In the genomic region with DNA sequence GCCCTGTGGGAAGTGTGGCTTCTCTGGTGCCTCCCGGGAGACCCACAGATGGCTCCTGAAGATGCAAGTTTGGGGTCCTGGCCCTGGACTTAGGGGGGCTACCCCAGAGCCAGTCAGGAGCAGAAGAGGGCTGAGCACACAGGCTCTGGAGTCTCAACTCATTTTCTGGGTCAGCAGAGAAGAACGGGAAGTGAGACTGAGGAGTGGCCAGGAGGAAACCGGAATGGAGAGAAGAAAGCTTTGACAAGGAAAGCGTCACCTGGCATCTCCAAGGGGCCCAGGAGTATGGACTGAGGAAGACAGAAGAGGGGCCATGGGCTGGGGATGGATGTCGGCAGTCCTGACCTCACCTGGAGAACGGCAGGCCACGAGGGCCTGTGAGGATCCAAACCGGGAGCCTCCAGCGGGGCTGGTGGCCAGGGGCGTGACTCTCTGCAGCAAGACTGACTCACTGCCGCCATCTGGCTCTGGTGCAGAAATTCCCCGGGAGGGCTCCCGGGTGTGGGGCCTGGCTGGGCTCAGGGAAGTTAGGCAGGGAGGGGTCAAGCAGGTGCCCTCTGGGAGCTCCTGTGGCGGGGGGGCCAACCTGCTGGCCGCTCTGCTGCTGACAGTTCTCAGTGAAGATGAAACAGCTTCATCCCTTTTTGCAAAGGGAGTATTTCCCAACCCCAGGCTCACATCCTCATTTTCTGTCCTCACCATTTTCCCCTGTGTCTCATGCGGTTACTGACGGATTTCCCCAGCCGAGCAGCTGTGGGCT, we compare ENCODE assay signal across 9 cellular contexts. TPM values are rescaled to one million over a fixed set of nuclear protein-coding genes. Genes with fewer than 3 reads are reported as not detected.
DNase-seq lines count a peak whose midpoint lies in the region; ATAC-seq, FAIRE-seq and TF ChIP-seq lines count a peak whose summit lies in the region.
"Had no signal": no experiment of that assay in that cellular context is flagged by ENCODE, and none has a peak within 500 bp of the region (broad histone marks: within the 10 kb centered on the region; RNA-seq: fewer than 3 reads in every experiment).

No MANE protein-coding gene starts in this region.

- H3K4me3 Mint-ChIP-seq in MCF 10A (ENCODE audit: unreplicated experiment), result no peak overlapping the region
- H3K4me3 Mint-ChIP-seq: activated naive CD4-positive, alpha-beta T cell treated with anti-CD3 and anti-CD28 coated beads for 36 hours had no signal

- H3K4me2 ChIP-seq in HepG2 (ENCODE audit: low read depth, low read length), result no peak overlapping the region

- H3K36me3 Mint-ChIP-seq in MCF 10A (ENCODE audit: insufficient read depth, unreplicated experiment), result peaks cover 71% of the 10 kb centered on the region

- H3K27me3 ChIP-seq in breast epithelium, result no peaks in the 10 kb centered on the region
- H3K27me3 ChIP-seq in brain microvascular endothelial cell (replicated peaks), result no peaks in the 10 kb centered on the region
- no peaks in the 10 kb centered on the region for H3K27me3 ChIP-seq in HepG2 (ENCODE audit: control insufficient read depth in 1 of 2, insufficient read depth in 2 of 2, low read length in 2 of 2)
- no peaks in the 10 kb centered on the region for H3K27me3 ChIP-seq in aorta (ENCODE audit: control insufficient read depth in 1 of 2, insufficient read depth in 2 of 2, low read length in 1 of 2)

- no peaks in the 10 kb centered on the region for H3K79me2 ChIP-seq in HepG2 (ENCODE audit: insufficient read depth, low read length)

- H3K4me1 Mint-ChIP-seq in MCF 10A (ENCODE audit: insufficient read depth, unreplicated experiment), result peaks cover 5% of the 10 kb centered on the region

- H3K27me3 Mint-ChIP-seq in MCF 10A (ENCODE audit: insufficient read depth, unreplicated experiment), result no peaks in the 10 kb centered on the region

- TF ChIP-seq POLR2A in breast epithelium (IDR thresholded peaks at IDR 0.05), result no peak
- TF ChIP-seq POLR2A in HepG2 (IDR thresholded peaks at IDR 0.05; ENCODE audit: insufficient read depth in 1 of 2, low read depth in 2 of 2, low read length in 2 of 2), result no peak

- CTCF ChIA-PET in MCF 10A (lab: Yijun Ruan, JAX), result interaction anchor here (1.0 kb wide), 2 partner anchors 17 to 20 kb away, joined by 3 to 4 read pairs; no protein-coding TSS in a partner anchor
- CTCF ChIA-PET in HepG2 (lab: Yijun Ruan, JAX; ENCODE audit: low intra/inter-chr PET ratio, low total read pairs), result no interaction called here

- no peak overlapping the region for H2AFZ ChIP-seq in HepG2 (ENCODE audit: low read length)

- no peak for FAIRE-seq in HepG2 (lab: Jason Lieb, UNC)

- DNase-seq in MCF 10A (ENCODE audit: unreplicated experiment), result peak; percentile 57
- DNase-seq in breast epithelium (ENCODE audit: low spot score in 2 of 2), result no peak
- DNase-seq in brain microvascular endothelial cell, result no peak
- DNase-seq in HepG2 (ENCODE audit: low spot score), result no peak
- DNase-seq in aorta, result peak in 1 of 2 donors; percentile 72
- no peak for DNase-seq in NCI-H2081 (lab: John Stamatoyannopoulos, UW)
- DNase-seq in NAMALWA (ENCODE audit: low spot score), result no peak
- DNase-seq: activated naive CD4-positive, alpha-beta T cell treated with anti-CD3 and anti-CD28 coated beads for 36 hours had no signal

- POLR2A ChIA-PET in MCF 10A (lab: Yijun Ruan, JAX) (interaction anchor here (1.6 kb wide), 1 partner anchor 24 kb away, joined by 5 read pairs; the partner anchor contains the start of gene DAGLB), HepG2 (lab: Yijun Ruan, JAX) (no interaction called here)

- intact Hi-C loops in MCF 10A (cut with micrococcal nuclease) (no loop called here), breast epithelium (cut with DNase I; ENCODE audit: low total_unique reads) (no loop called here), HepG2 (cut with micrococcal nuclease; ENCODE audit: unreplicated experiment) (no loop called here), aorta (cut with DNase I) (no loop called here)

- H3K4me1 ChIP-seq in breast epithelium, result no peaks in the 10 kb centered on the region
- H3K4me1 ChIP-seq in HepG2 (ENCODE audit: insufficient read depth, low read length), result no peaks in the 10 kb centered on the region
- no peaks in the 10 kb centered on the region for H3K4me1 ChIP-seq in aorta (ENCODE audit: control insufficient read depth in 1 of 2, insufficient read depth in 2 of 2, low read length in 2 of 2)

- H3K4me3 ChIP-seq in breast epithelium (no peak overlapping the region), brain microvascular endothelial cell (ENCODE audit: low read depth, low read length) (no peak overlapping the region), HepG2 (replicated peaks in 1 of 3; ENCODE audit: insufficient read depth in 1 of 3, low read depth in 2 of 3, low read length in 3 of 3) (no peak overlapping the region), aorta (ENCODE audit: low read length in 2 of 2) (no peak overlapping the region)

- H4K20me1 ChIP-seq in HepG2 (ENCODE audit: insufficient read depth, low read length), result no peaks in the 10 kb centered on the region

- H3K27ac Mint-ChIP-seq in MCF 10A (ENCODE audit: low read depth, unreplicated experiment), result peak overlapping the region; percentile 34
- H3K27ac Mint-ChIP-seq: activated naive CD4-positive, alpha-beta T cell treated with anti-CD3 and anti-CD28 coated beads for 36 hours had no signal

- H3K9me3 Mint-ChIP-seq in MCF 10A (ENCODE audit: unreplicated experiment), result no peaks in the 10 kb centered on the region
- H3K9me3 Mint-ChIP-seq: activated naive CD4-positive, alpha-beta T cell treated with anti-CD3 and anti-CD28 coated beads for 36 hours had no signal

- TF ChIP-seq EP300 in HepG2 (IDR thresholded peaks at IDR 0.05; ENCODE audit: low read depth in 2 of 2, low read length in 2 of 2) (no peak), HepG2 (CRISPR knock-in tag; IDR thresholded peaks at IDR 0.05; ENCODE audit: borderline replicate concordance) (no peak)

- in situ Hi-C loops in brain microvascular endothelial cell (cut with HindIII; ENCODE audit: low pct_ligation_motif_present, low sequenced_read_pairs), result no loop called here
- in situ Hi-C loops in HepG2 (cut with HindIII; ENCODE audit: extremely low pct_ligation_motif_present, low pct_unique_long_range_greater_than_20kb), result no loop called here

- H3K27ac ChIP-seq in breast epithelium (peak overlapping the region in 1 of 2 donors; percentile 2), brain microvascular endothelial cell (no peak overlapping the region), HepG2 (ENCODE audit: extremely low read length, insufficient read depth, low read length) (no peak overlapping the region), aorta (ENCODE audit: low read depth in 1 of 2, low read length in 2 of 2) (no peak overlapping the region)

- H3K9ac ChIP-seq in HepG2 (ENCODE audit: insufficient read depth, low read depth, low read length), result no peak overlapping the region

- no peak for TF ChIP-seq RAD21 in HepG2 (CRISPR knock-in tag; IDR thresholded peaks at IDR 0.05)

- TF ChIP-seq CTCF in MCF 10A (IDR thresholded peaks at IDR 0.05; ENCODE audit: unreplicated experiment), result peak; percentile 19
- no peak for TF ChIP-seq CTCF in breast epithelium (IDR thresholded peaks at IDR 0.05)
- peak; percentile 29 for TF ChIP-seq CTCF in brain microvascular endothelial cell (IDR thresholded peaks at IDR 0.05; ENCODE audit: low read depth, low read length, missing control alignments)
- no peak; the same call in 1 of the 2 replicates for TF ChIP-seq CTCF in HepG2 (CRISPR knock-in tag; IDR thresholded peaks at IDR 0.05)

- no peaks in the 10 kb centered on the region for H3K36me3 ChIP-seq in breast epithelium
- H3K36me3 ChIP-seq in brain microvascular endothelial cell (replicated peaks), result peaks cover 67% of the 10 kb centered on the region
- H3K36me3 ChIP-seq in HepG2 (replicated peaks in 1 of 2; ENCODE audit: control insufficient read depth in 1 of 2, insufficient read depth in 2 of 2, low read length in 2 of 2), result peaks cover 12 to 37% of the 10 kb centered on the region in 2 experiments; a peak in 4 of 5 replicates
- peaks cover 0 to 1% of the 10 kb centered on the region in 2 donors for H3K36me3 ChIP-seq in aorta (ENCODE audit: control insufficient read depth in 1 of 2, insufficient read depth in 2 of 2, low read length in 1 of 2)

- BruUV-seq in MCF 10A (replicated peaks; lab: Mats Ljungman, UMichigan) (no TSS peak), HepG2 (replicated peaks; lab: Mats Ljungman, UMichigan) (no TSS peak)

- H3K9me3 ChIP-seq in breast epithelium (no peaks in the 10 kb centered on the region), HepG2 (ENCODE audit: low read length) (no peaks in the 10 kb centered on the region), aorta (ENCODE audit: control insufficient read depth, low read length) (no peaks in the 10 kb centered on the region)

- peak; percentile 54 for ATAC-seq in HepG2
- peak; percentile 6 for ATAC-seq in aorta (ENCODE audit: low FRiP score)
- no peak for ATAC-seq in HG02588 (IDR thresholded peaks at IDR 0.05; ENCODE audit: unreplicated experiment)

- WGBS in HepG2 (ENCODE audit: low lambda C conversion rate), result 91% methylated on average over 10 of the region's 18 CpGs
- 83% methylated on average over 17 to 18 of the region's 18 CpGs for WGBS in aorta, 2 donors

RNA-seq across cellular contexts. Expression of gene DAGLB, which starts 23.6 kb away (rescaled TPM):
- total RNA-seq in MCF 10A (2022) (28.9 and 29.5 TPM in 2 replicates), breast epithelium (10 to 100 TPM; 15.4 to 18.0 (median 17.6) TPM), HepG2 (2016; rRNA removed; fragmentation: Illumina TruSeq; extraction: Trizol) (3.6 and 7.9 TPM in 2 replicates), aorta (10 to 100 TPM; 15.5 to 19.7 TPM)
- total RNA-seq in HepG2 (2016; cell fraction: cytosol; rRNA removed; fragmentation: Illumina TruSeq; extraction: Trizol; ENCODE audit: low read depth), result 6.4 and 7.1 TPM in 2 replicates
- 3.1 and 7.2 TPM in 2 replicates for total RNA-seq in HepG2 (2016; cell fraction: insoluble cytoplasmic fraction; rRNA removed; fragmentation: Illumina TruSeq; extraction: Trizol)
- 4.0 and 4.5 TPM in 2 replicates for total RNA-seq in HepG2 (2016; cell fraction: membrane; rRNA removed; fragmentation: Illumina TruSeq; extraction: Trizol)
- 10.1 and 13.2 TPM in 2 replicates for total RNA-seq in HepG2 (2016; cell fraction: nucleus; rRNA removed; fragmentation: Illumina TruSeq; extraction: Trizol)
- polyA plus RNA-seq in HepG2 (2011; rRNA removed) (9.8 and 11.5 TPM in 2 replicates), aorta (10 to 100 TPM in 1 of 2 donors, 1 to 10 TPM in 1; 3.6 to 18.0 TPM)
- polyA plus RNA-seq in HepG2 (2011; cell fraction: cytosol; rRNA removed), result 9.4 and 11.5 TPM in 2 replicates
- polyA plus RNA-seq in HepG2 (2011; cell fraction: nucleus; rRNA removed), result 20.8 and 23.8 TPM in 2 replicates
- polyA plus RNA-seq in HepG2 (2012), result 7.9 and 10.4 TPM in 2 replicates
- 1.2 and 1.8 TPM in 2 replicates for polyA plus RNA-seq in HepG2 (2016; cell fraction: cytosol; fragmentation: Illumina TruSeq; extraction: Trizol; ENCODE audit: low read depth)
- polyA plus RNA-seq in HepG2 (2016; cell fraction: insoluble cytoplasmic fraction; fragmentation: Illumina TruSeq; extraction: Trizol; ENCODE audit: low read depth), result 3.4 and 4.3 TPM in 2 replicates
- 2.0 and 2.2 TPM in 2 replicates for polyA plus RNA-seq in HepG2 (2016; cell fraction: membrane; fragmentation: Illumina TruSeq; extraction: Trizol; ENCODE audit: low read depth)
- 21.3 and 23.7 TPM in 2 replicates for polyA plus RNA-seq in HepG2 (2016; cell fraction: nucleus; fragmentation: Illumina TruSeq; extraction: Trizol; ENCODE audit: insufficient read depth, low read depth)
- polyA minus RNA-seq in HepG2 (2011; rRNA and poly(A)+ RNA removed; ENCODE audit: low replicate concordance), result 40.2 and 95.0 TPM in 2 replicates
- 9.5 and 9.9 TPM in 2 replicates for polyA minus RNA-seq in HepG2 (2011; cell fraction: cytosol; rRNA and poly(A)+ RNA removed)
- polyA minus RNA-seq in HepG2 (2011; cell fraction: nucleus; rRNA and poly(A)+ RNA removed), result 24.1 and 29.1 TPM in 2 replicates

RNA-seq across cellular contexts. Expression of gene RAC1, which starts 49.8 kb away (rescaled TPM):
- total RNA-seq in MCF 10A (2022), result 236 and 278 TPM in 2 replicates
- total RNA-seq in breast epithelium, result 100 to 1,000 TPM; 103 to 121 (median 121) TPM
- total RNA-seq in HepG2 (2016; rRNA removed; fragmentation: Illumina TruSeq; extraction: Trizol), result 80.7 and 92.3 TPM in 2 replicates
- 33.7 and 42.8 TPM in 2 replicates for total RNA-seq in HepG2 (2016; cell fraction: cytosol; rRNA removed; fragmentation: Illumina TruSeq; extraction: Trizol; ENCODE audit: low read depth)
- 79.1 and 81.6 TPM in 2 replicates for total RNA-seq in HepG2 (2016; cell fraction: insoluble cytoplasmic fraction; rRNA removed; fragmentation: Illumina TruSeq; extraction: Trizol)
- total RNA-seq in HepG2 (2016; cell fraction: membrane; rRNA removed; fragmentation: Illumina TruSeq; extraction: Trizol), result 68.4 and 78.8 TPM in 2 replicates
- total RNA-seq in HepG2 (2016; cell fraction: nucleus; rRNA removed; fragmentation: Illumina TruSeq; extraction: Trizol), result 43.3 and 45.3 TPM in 2 replicates
- 183 and 228 TPM in 2 replicates for polyA plus RNA-seq in HepG2 (2011; rRNA removed)
- 157 and 234 TPM in 2 replicates for polyA plus RNA-seq in HepG2 (2011; cell fraction: cytosol; rRNA removed)
- polyA plus RNA-seq in HepG2 (2011; cell fraction: nucleus; rRNA removed), result 75.7 and 78.6 TPM in 2 replicates
- 160 and 216 TPM in 2 replicates for polyA plus RNA-seq in HepG2 (2012)
- 133 and 156 TPM in 2 replicates for polyA plus RNA-seq in HepG2 (2016; cell fraction: cytosol; fragmentation: Illumina TruSeq; extraction: Trizol; ENCODE audit: low read depth)
- 227 and 254 TPM in 2 replicates for polyA plus RNA-seq in HepG2 (2016; cell fraction: insoluble cytoplasmic fraction; fragmentation: Illumina TruSeq; extraction: Trizol; ENCODE audit: low read depth)
- polyA plus RNA-seq in HepG2 (2016; cell fraction: membrane; fragmentation: Illumina TruSeq; extraction: Trizol; ENCODE audit: low read depth), result 179 and 194 TPM in 2 replicates
- polyA plus RNA-seq in HepG2 (2016; cell fraction: nucleus; fragmentation: Illumina TruSeq; extraction: Trizol; ENCODE audit: insufficient read depth, low read depth), result 148 and 169 TPM in 2 replicates
- 104 and 174 TPM in 2 replicates for polyA minus RNA-seq in HepG2 (2011; rRNA and poly(A)+ RNA removed; ENCODE audit: low replicate concordance)
- polyA minus RNA-seq in HepG2 (2011; cell fraction: cytosol; rRNA and poly(A)+ RNA removed), result 92.9 and 96.5 TPM in 2 replicates
- 45.4 and 62.7 TPM in 2 replicates for polyA minus RNA-seq in HepG2 (2011; cell fraction: nucleus; rRNA and poly(A)+ RNA removed)
- 100 to 1,000 TPM; 216 to 217 TPM for total RNA-seq in aorta
- polyA plus RNA-seq in aorta, result 100 to 1,000 TPM; 234 to 235 TPM

RNA-seq across cellular contexts. Expression of gene KDELR2, which starts 59.8 kb away (rescaled TPM):
- total RNA-seq in MCF 10A (2022), result 164 and 243 TPM in 2 replicates
- 100 to 1,000 TPM in 1 of 3 donors, 10 to 100 TPM in 2; 75.2 to 106 (median 81.7) TPM for total RNA-seq in breast epithelium
- 118 and 194 TPM in 2 replicates for total RNA-seq in HepG2 (2016; rRNA removed; fragmentation: Illumina TruSeq; extraction: Trizol)
- total RNA-seq in HepG2 (2016; cell fraction: cytosol; rRNA removed; fragmentation: Illumina TruSeq; extraction: Trizol; ENCODE audit: low read depth), result 89.6 and 109 TPM in 2 replicates
- 120 and 181 TPM in 2 replicates for total RNA-seq in HepG2 (2016; cell fraction: insoluble cytoplasmic fraction; rRNA removed; fragmentation: Illumina TruSeq; extraction: Trizol)
- total RNA-seq in HepG2 (2016; cell fraction: membrane; rRNA removed; fragmentation: Illumina TruSeq; extraction: Trizol), result 185 and 203 TPM in 2 replicates
- total RNA-seq in HepG2 (2016; cell fraction: nucleus; rRNA removed; fragmentation: Illumina TruSeq; extraction: Trizol), result 159 and 179 TPM in 2 replicates
- polyA plus RNA-seq in HepG2 (2011; rRNA removed), result 167 and 220 TPM in 2 replicates
- polyA plus RNA-seq in HepG2 (2011; cell fraction: cytosol; rRNA removed), result 151 and 187 TPM in 2 replicates
- 68.9 and 73.8 TPM in 2 replicates for polyA plus RNA-seq in HepG2 (2011; cell fraction: nucleus; rRNA removed)
- polyA plus RNA-seq in HepG2 (2012), result 149 and 242 TPM in 2 replicates
- polyA plus RNA-seq in HepG2 (2016; cell fraction: cytosol; fragmentation: Illumina TruSeq; extraction: Trizol; ENCODE audit: low read depth), result 230 and 315 TPM in 2 replicates
- polyA plus RNA-seq in HepG2 (2016; cell fraction: insoluble cytoplasmic fraction; fragmentation: Illumina TruSeq; extraction: Trizol; ENCODE audit: low read depth), result 186 and 202 TPM in 2 replicates
- 266 and 311 TPM in 2 replicates for polyA plus RNA-seq in HepG2 (2016; cell fraction: membrane; fragmentation: Illumina TruSeq; extraction: Trizol; ENCODE audit: low read depth)
- polyA plus RNA-seq in HepG2 (2016; cell fraction: nucleus; fragmentation: Illumina TruSeq; extraction: Trizol; ENCODE audit: insufficient read depth, low read depth), result 443 and 455 TPM in 2 replicates
- polyA minus RNA-seq in HepG2 (2011; rRNA and poly(A)+ RNA removed; ENCODE audit: low replicate concordance), result 133 and 182 TPM in 2 replicates
- 108 and 113 TPM in 2 replicates for polyA minus RNA-seq in HepG2 (2011; cell fraction: cytosol; rRNA and poly(A)+ RNA removed)
- 69.6 and 80.1 TPM in 2 replicates for polyA minus RNA-seq in HepG2 (2011; cell fraction: nucleus; rRNA and poly(A)+ RNA removed)
- total RNA-seq in aorta, result 100 to 1,000 TPM; 137 to 138 TPM
- 100 to 1,000 TPM; 100 to 131 TPM for polyA plus RNA-seq in aorta

Comparison
In these comparisons a context has a peak if more than half of its experiments do, and no peak if none do; other contexts are left out.
1. CTCF ChIP-seq: peak in MCF 10A (single experiment) and brain microvascular endothelial cell (single experiment); none in breast epithelium (0 of 3) and HepG2 (single experiment).